Comparison of ENCODE assay signal across 13 cellular contexts in genomic region chr2:12048551-12048950, GRCh38.
DNase-seq lines count a peak whose midpoint lies in the region; ATAC-seq and TF ChIP-seq lines count a peak whose summit lies in the region.
"Had no signal": no experiment of that assay in that cellular context is flagged by ENCODE, and none has a peak within 500 bp of the region (broad histone marks: within the 10 kb centered on the region; RNA-seq: fewer than 3 reads in every experiment).

No MANE protein-coding gene starts in this region.

- H3K9me2 ChIP-seq in GM23338 (ENCODE audit: insufficient read depth), result peaks cover 18% of the 10 kb centered on the region; the same call in 1 of the 2 replicates
- no peaks in the 10 kb centered on the region for H3K9me2 ChIP-seq in SU-DHL-6 (replicated peaks; ENCODE audit: insufficient read depth, low read length)

- H3K27me3 Mint-ChIP-seq in GM23338 (ENCODE audit: insufficient read depth, low read depth, poor library complexity), result no peaks in the 10 kb centered on the region
- H3K27me3 Mint-ChIP-seq in CD8-positive, alpha-beta memory T cell, result peaks cover 2 to 9% of the 10 kb centered on the region in 2 donors
- H3K27me3 Mint-ChIP-seq: stimulated activated naive B cell treated with anti-CD40 and anti-IgM and Interleukin-4, amounts not matched to agents 10 μg/mL and 1 μg/mL and 100 μg/mL, for 72 hours had no signal

- no peak overlapping the region for H3K4me3 Mint-ChIP-seq in GM23338
- no peak overlapping the region for H3K4me3 Mint-ChIP-seq in CD8-positive, alpha-beta memory T cell
- H3K4me3 Mint-ChIP-seq: nephron; stimulated activated naive B cell treated with anti-CD40 and anti-IgM and Interleukin-4, amounts not matched to agents 10 μg/mL and 1 μg/mL and 100 μg/mL, for 72 hours had no signal

- no peak overlapping the region; the same call in 1 of the 2 replicates for H2AFZ ChIP-seq in DND-41 (ENCODE audit: low read depth, low read length)
- peak overlapping the region; percentile 66 for H2AFZ ChIP-seq in GM23338
- no peak overlapping the region for H2AFZ ChIP-seq in SU-DHL-6 (ENCODE audit: low read depth, low read length, severe bottlenecking)

- H4K20me1 ChIP-seq in DND-41 (ENCODE audit: insufficient read depth, low read length) (no peaks in the 10 kb centered on the region), GM23338 (replicated peaks; ENCODE audit: insufficient read depth) (no peaks in the 10 kb centered on the region), SU-DHL-6 (ENCODE audit: low read depth, low read length) (no peaks in the 10 kb centered on the region)

- WGBS in sigmoid colon, 2 donors, result 61 to 76% methylated on average over 4 of the region's 4 CpGs

- H3K4me2 ChIP-seq in DND-41 (ENCODE audit: insufficient read depth, low read length) (no peak overlapping the region), GM23338 (no peak overlapping the region), SU-DHL-6 (ENCODE audit: low read depth, low read length, poor library complexity, severe bottlenecking) (peak overlapping the region; percentile 94)

- H3K36me3 ChIP-seq in DND-41 (ENCODE audit: insufficient read depth, low read length), result no peaks in the 10 kb centered on the region
- H3K36me3 ChIP-seq in GM23338 (ENCODE audit: insufficient read depth), result no peaks in the 10 kb centered on the region
- H3K36me3 ChIP-seq in SU-DHL-6 (ENCODE audit: low read length), result no peaks in the 10 kb centered on the region
- H3K36me3 ChIP-seq in sigmoid colon, result no peaks in the 10 kb centered on the region
- H3K36me3 ChIP-seq in CD8-positive, alpha-beta memory T cell (ENCODE audit: insufficient read depth, low read length), result no peaks in the 10 kb centered on the region

- TF ChIP-seq CTCF in DND-41 (IDR thresholded peaks at IDR 0.05; ENCODE audit: borderline replicate concordance, extremely low read depth, low read length, poor library complexity, severe bottlenecking) (peak; percentile 55), GM23338 (conservative IDR thresholded peaks at IDR 0.05; ENCODE audit: low read depth in 2 of 2) (peak; percentile 43 to 71), SU-DHL-6 (IDR thresholded peaks at IDR 0.05; ENCODE audit: insufficient read depth, low read length, poor library complexity, severe bottlenecking) (peak; percentile 52), sigmoid colon (IDR thresholded peaks at IDR 0.05) (no peak)

- no peaks in the 10 kb centered on the region; the same call in 2 of the 3 replicates for H3K4me1 Mint-ChIP-seq in GM23338
- peaks cover 21 to 61% (median 50%) of the 10 kb centered on the region in 3 donors for H3K4me1 Mint-ChIP-seq in CD8-positive, alpha-beta memory T cell
- H3K4me1 Mint-ChIP-seq: nephron had no signal

- H3K27ac Mint-ChIP-seq in GM23338, result no peak overlapping the region
- no peak overlapping the region for H3K27ac Mint-ChIP-seq in CD8-positive, alpha-beta memory T cell
- H3K27ac Mint-ChIP-seq: nephron; stimulated activated naive B cell treated with anti-CD40 and anti-IgM and Interleukin-4, amounts not matched to agents 10 μg/mL and 1 μg/mL and 100 μg/mL, for 72 hours had no signal

- TF ChIP-seq EP300 in sigmoid colon (IDR thresholded peaks at IDR 0.05), result no peak

- H3K4me1 ChIP-seq in DND-41 (ENCODE audit: insufficient read depth, low read length) (peaks cover 14% of the 10 kb centered on the region), GM23338 (ENCODE audit: insufficient read depth) (no peaks in the 10 kb centered on the region), sigmoid colon (no peaks in the 10 kb centered on the region)
- peaks cover 51% of the 10 kb centered on the region for H3K4me1 ChIP-seq in CD8-positive, alpha-beta memory T cell (ENCODE audit: insufficient read depth, low read length)

- no peak overlapping the region for H3K9ac ChIP-seq in DND-41 (ENCODE audit: low read depth, low read length)
- peak overlapping the region; percentile 76 for H3K9ac ChIP-seq in SU-DHL-6 (ENCODE audit: low read length)

- H3K27ac ChIP-seq in DND-41 (ENCODE audit: low read length), result 0 out of 2 replicates have a peak overlapping the region, but pooled peaks have one; percentile 8
- H3K27ac ChIP-seq in GM23338 (ENCODE audit: low read depth), result no peak overlapping the region
- H3K27ac ChIP-seq in SU-DHL-6 (ENCODE audit: low read depth, low read length), result peak overlapping the region; percentile 99
- H3K27ac ChIP-seq in sigmoid colon, result no peak overlapping the region
- no peak overlapping the region for H3K27ac ChIP-seq in CD8-positive, alpha-beta memory T cell (ENCODE audit: low read depth, low read length)
- H3K27ac ChIP-seq: HL-60 had no signal

- no peaks in the 10 kb centered on the region for H3K27me3 ChIP-seq in DND-41 (ENCODE audit: insufficient read depth, low read length, poor library complexity)
- H3K27me3 ChIP-seq in GM23338 (ENCODE audit: insufficient read depth), result no peaks in the 10 kb centered on the region
- no peaks in the 10 kb centered on the region for H3K27me3 ChIP-seq in SU-DHL-6 (ENCODE audit: low read length)
- no peaks in the 10 kb centered on the region for H3K27me3 ChIP-seq in sigmoid colon
- no peaks in the 10 kb centered on the region for H3K27me3 ChIP-seq in CD8-positive, alpha-beta memory T cell (ENCODE audit: insufficient read depth, low read length, poor library complexity, severe bottlenecking)

- H3K4me3 ChIP-seq in DND-41 (ENCODE audit: low read depth in 1 of 2, low read length in 2 of 2), result no peak overlapping the region
- H3K4me3 ChIP-seq in GM23338, result no peak overlapping the region
- H3K4me3 ChIP-seq in SU-DHL-6 (ENCODE audit: insufficient read depth, low read length, poor library complexity, severe bottlenecking), result no peak overlapping the region
- H3K4me3 ChIP-seq in sigmoid colon, result no peak overlapping the region
- H3K4me3 ChIP-seq in CD8-positive, alpha-beta memory T cell (ENCODE audit: low read length), result no peak overlapping the region

- no peaks in the 10 kb centered on the region for H3F3A ChIP-seq in GM23338 (replicated peaks; ENCODE audit: low read depth)
- H3F3A ChIP-seq in SU-DHL-6 (ENCODE audit: insufficient read depth), result peaks cover 83% of the 10 kb centered on the region

- H3K79me2 ChIP-seq in DND-41 (ENCODE audit: insufficient read depth, low read length), result no peaks in the 10 kb centered on the region
- no peaks in the 10 kb centered on the region for H3K79me2 ChIP-seq in GM23338 (replicated peaks; ENCODE audit: insufficient read depth)
- no peaks in the 10 kb centered on the region for H3K79me2 ChIP-seq in SU-DHL-6 (ENCODE audit: insufficient read depth, low read length)

- peak; percentile 69 for ATAC-seq in DND-41 (ENCODE audit: insufficient read depth, low read depth)
- peak; percentile 94 for ATAC-seq in GM23338
- no peak for ATAC-seq in GM21576 (IDR thresholded peaks at IDR 0.05; ENCODE audit: unreplicated experiment)

- DNase-seq in DND-41 (peak; percentile 48), GM23338 (ENCODE audit: low spot score) (peak; percentile 47), iPS-NIHi11 (ENCODE audit: low spot score) (peak; percentile 55), sigmoid colon (no peak), NCI-H2081 (lab: John Stamatoyannopoulos, UW) (no peak)
- no peak for DNase-seq in CD8-positive, alpha-beta memory T cell
- DNase-seq: activated CD4-positive, alpha-beta T cell treated with anti-CD3 and anti-CD28 coated beads for 4 hours; activated naive CD4-positive, alpha-beta T cell treated with Interleukin-2 at 50 U/mL for 16 hours; stimulated activated naive B cell treated with anti-CD40 and anti-IgM and Interleukin-4, amounts not matched to agents 10 μg/mL and 1 μg/mL and 100 μg/mL, for 72 hours had no signal

- peaks cover 6% of the 10 kb centered on the region; the same call in 2 of the 3 replicates for H3K9me3 Mint-ChIP-seq in GM23338
- peaks cover 0 to 2% (median 0%) of the 10 kb centered on the region in 5 donors for H3K9me3 Mint-ChIP-seq in CD8-positive, alpha-beta memory T cell

- TF ChIP-seq POLR2A in sigmoid colon (IDR thresholded peaks at IDR 0.05), result no peak

- CTCF ChIA-PET in CD8-positive, alpha-beta memory T cell (lab: Charles Lee), result interaction anchor here (1.3 kb wide), 1 partner anchor 9 kb away, joined by 6 read pairs; no protein-coding TSS in a partner anchor

- peaks cover 2% of the 10 kb centered on the region; the same call in 1 of the 3 replicates for H3K36me3 Mint-ChIP-seq in GM23338 (ENCODE audit: low read depth)
- peaks cover 0 to 2% (median 1%) of the 10 kb centered on the region in 3 donors for H3K36me3 Mint-ChIP-seq in CD8-positive, alpha-beta memory T cell

- H3K9me3 ChIP-seq in DND-41 (ENCODE audit: insufficient read depth, low read length, severe bottlenecking) (no peaks in the 10 kb centered on the region), SU-DHL-6 (ENCODE audit: insufficient read depth, low read length) (no peaks in the 10 kb centered on the region), sigmoid colon (no peaks in the 10 kb centered on the region)
- no peaks in the 10 kb centered on the region for H3K9me3 ChIP-seq in CD8-positive, alpha-beta memory T cell (ENCODE audit: low read length)

- POLR2A ChIA-PET in CD8-positive, alpha-beta memory T cell (lab: Charles Lee), result no interaction called here

- intact Hi-C loops in sigmoid colon (cut with DNase I), result no loop called here

Comparison
In these comparisons a context has a peak if more than half of its experiments do, and no peak if none do; other contexts are left out.
1. DNase-seq: peak in DND-41 (single experiment), GM23338 (single experiment) and iPS-NIHi11 (single experiment); none in sigmoid colon (single experiment), CD8-positive, alpha-beta memory T cell (0 of 5) and NCI-H2081 (0 of 2).
2. H3K27ac ChIP-seq: peak in DND-41 (single experiment) and SU-DHL-6 (single experiment); none in GM23338 (single experiment), sigmoid colon (0 of 4) and CD8-positive, alpha-beta memory T cell (single experiment).
3. CTCF ChIP-seq: peak in DND-41 (single experiment), GM23338 (2 of 2) and SU-DHL-6 (single experiment); none in sigmoid colon (0 of 4).